ENCODE assay signal across 19 cellular contexts in genomic region chr2:3243804-3244203, GRCh38.
A peak's percentile ranks its signal among the peaks of the same experiment; 100 is the strongest.
DNase-seq lines count a peak whose midpoint lies in the region; ATAC-seq and TF ChIP-seq lines count a peak whose summit lies in the region.
"Had no signal": no experiment of that assay in that cellular context is flagged by ENCODE, and none has a peak within 500 bp of the region (broad histone marks: within the 10 kb centered on the region; RNA-seq: fewer than 3 reads in every experiment).

No MANE protein-coding gene starts in this region.

- H3K4me2 ChIP-seq in OCI-LY1 (ENCODE audit: low read length), result no peak overlapping the region

- H3K27me3 Mint-ChIP-seq in activated CD4-positive, alpha-beta memory T cell treated with anti-CD3 and anti-CD28 coated beads for 36 hours, result no peaks in the 10 kb centered on the region
- no peaks in the 10 kb centered on the region for H3K27me3 Mint-ChIP-seq in activated CD4-positive, alpha-beta memory T cell treated with anti-CD3 and anti-CD28 coated beads, Interleukin-2, amount 10 ng/mL, durations not matched to agents 7 days and 5 days
- H3K27me3 Mint-ChIP-seq: CD4-positive, alpha-beta memory T cell had no signal

- H3K27me3 ChIP-seq in OCI-LY1 (ENCODE audit: insufficient read depth, low read length) (no peaks in the 10 kb centered on the region), upper lobe of right lung (no peaks in the 10 kb centered on the region)
- H3K27me3 ChIP-seq: MG63, Peyer's patch had no signal

- intact Hi-C loops in activated CD4-positive, alpha-beta memory T cell treated with anti-CD3 and anti-CD28 coated beads for 36 hours (cut with micrococcal nuclease), result loop anchor here (2.0 to 5.0 kb wide), 2 partner anchors 33 to 45 kb away; no protein-coding TSS in a partner anchor
- intact Hi-C loops in upper lobe of right lung (cut with DNase I), result no loop called here

- peak overlapping the region; percentile 3 for H3K27ac ChIP-seq in OCI-LY1 (ENCODE audit: low read depth, low read length, poor library complexity, severe bottlenecking)
- no peak overlapping the region for H3K27ac ChIP-seq in upper lobe of right lung
- H3K27ac ChIP-seq: 22Rv1, Peyer's patch had no signal

- no peak for ATAC-seq in left lobe of liver
- ATAC-seq in upper lobe of right lung, result peak; percentile 28
- no peak for ATAC-seq in HG03354 (IDR thresholded peaks at IDR 0.05; ENCODE audit: poor library complexity, severe bottlenecking, unreplicated experiment)
- ATAC-seq: Right ventricle myocardium inferior had no signal

- H3K9ac ChIP-seq in OCI-LY1 (ENCODE audit: low read length), result no peak overlapping the region

- CTCF ChIA-PET in activated CD4-positive, alpha-beta memory T cell treated with anti-CD3 and anti-CD28 coated beads for 36 hours (lab: Charles Lee), result no interaction called here
- CTCF ChIA-PET in activated CD4-positive, alpha-beta memory T cell treated with anti-CD3 and anti-CD28 coated beads, Interleukin-2, amount 10 ng/mL, durations not matched to agents 7 days and 5 days (lab: Charles Lee), result no interaction called here

- no peak overlapping the region for H3K27ac Mint-ChIP-seq in activated CD4-positive, alpha-beta memory T cell treated with anti-CD3 and anti-CD28 coated beads for 36 hours
- no peak overlapping the region for H3K27ac Mint-ChIP-seq in activated CD4-positive, alpha-beta memory T cell treated with anti-CD3 and anti-CD28 coated beads, Interleukin-2, amount 10 ng/mL, durations not matched to agents 7 days and 5 days

- no peak overlapping the region for H2AFZ ChIP-seq in OCI-LY1 (ENCODE audit: low read length)

- H3K36me3 ChIP-seq in OCI-LY1 (ENCODE audit: insufficient read depth, low read length) (peaks cover 4% of the 10 kb centered on the region; the same call in 1 of the 2 replicates), upper lobe of right lung (no peaks in the 10 kb centered on the region)
- H3K36me3 ChIP-seq: HAP-1, MG63, Peyer's patch had no signal

- H3K4me1 ChIP-seq in OCI-LY1 (ENCODE audit: insufficient read depth, low read length, severe bottlenecking) (peaks cover 33% of the 10 kb centered on the region), upper lobe of right lung (peaks cover 5% of the 10 kb centered on the region)
- H3K4me1 ChIP-seq: HAP-1, Peyer's patch had no signal

- peaks cover 5% of the 10 kb centered on the region for H3K9me3 Mint-ChIP-seq in activated CD4-positive, alpha-beta memory T cell treated with anti-CD3 and anti-CD28 coated beads for 36 hours
- peaks cover 2% of the 10 kb centered on the region for H3K9me3 Mint-ChIP-seq in activated CD4-positive, alpha-beta memory T cell treated with anti-CD3 and anti-CD28 coated beads, Interleukin-2, amount 10 ng/mL, durations not matched to agents 7 days and 5 days

- H4K20me1 ChIP-seq in OCI-LY1 (ENCODE audit: insufficient read depth, low read length), result no peaks in the 10 kb centered on the region

- H3K4me3 ChIP-seq in OCI-LY1 (ENCODE audit: low read depth, low read length, poor library complexity, severe bottlenecking) (no peak overlapping the region), upper lobe of right lung (no peak overlapping the region)
- H3K4me3 ChIP-seq: GM12878, HAP-1, MG63, Peyer's patch had no signal

- DNase-seq in activated CD4-positive, alpha-beta memory T cell treated with anti-CD3 and anti-CD28 coated beads for 36 hours, result peak; percentile 24
- DNase-seq in activated CD4-positive, alpha-beta memory T cell treated with anti-CD3 and anti-CD28 coated beads, Interleukin-2, amount 10 ng/mL, durations not matched to agents 7 days and 5 days, result no peak
- DNase-seq in left lobe of liver (ENCODE audit: low spot score), result peak; percentile 15
- no peak for DNase-seq in upper lobe of right lung
- no peak for DNase-seq in NCI-H1048 (lab: John Stamatoyannopoulos, UW)
- DNase-seq in putamen (ENCODE audit: low spot score), result no peak
- DNase-seq: CD4-positive, alpha-beta memory T cell; Kasumi-1; MG63; NCI-H1092; NCI-H1436 treated with DMSO at 0.1 percent for 48 hours; NCI-H2081 treated with DMSO at 0.1 percent for 48 hours; Peyer's patch had no signal

- no peaks in the 10 kb centered on the region for H3K9me3 ChIP-seq in OCI-LY1 (ENCODE audit: low read length)
- no peaks in the 10 kb centered on the region for H3K9me3 ChIP-seq in upper lobe of right lung
- H3K9me3 ChIP-seq: HAP-1, MG63 had no signal

- TF ChIP-seq CTCF in OCI-LY1 (IDR thresholded peaks at IDR 0.05; ENCODE audit: low read length) (no peak), upper lobe of right lung (IDR thresholded peaks at IDR 0.05) (no peak)

- H3F3A ChIP-seq in OCI-LY1 (ENCODE audit: insufficient read depth, low read length), result no peaks in the 10 kb centered on the region

- H3K4me1 Mint-ChIP-seq in activated CD4-positive, alpha-beta memory T cell treated with anti-CD3 and anti-CD28 coated beads for 36 hours (ENCODE audit: low read depth), result peaks cover 30% of the 10 kb centered on the region
- peaks cover 15% of the 10 kb centered on the region for H3K4me1 Mint-ChIP-seq in activated CD4-positive, alpha-beta memory T cell treated with anti-CD3 and anti-CD28 coated beads, Interleukin-2, amount 10 ng/mL, durations not matched to agents 7 days and 5 days

- peak overlapping the region; percentile 26 for H3K4me3 Mint-ChIP-seq in activated CD4-positive, alpha-beta memory T cell treated with anti-CD3 and anti-CD28 coated beads for 36 hours
- no peak overlapping the region for H3K4me3 Mint-ChIP-seq in activated CD4-positive, alpha-beta memory T cell treated with anti-CD3 and anti-CD28 coated beads, Interleukin-2, amount 10 ng/mL, durations not matched to agents 7 days and 5 days

- POLR2A ChIA-PET in activated CD4-positive, alpha-beta memory T cell treated with anti-CD3 and anti-CD28 coated beads for 36 hours (lab: Charles Lee), result interaction anchor here (1.1 to 1.5 kb wide), 2 partner anchors 19 to 21 kb away, joined by 3 to 8 read pairs; no protein-coding TSS in a partner anchor
- POLR2A ChIA-PET in activated CD4-positive, alpha-beta memory T cell treated with anti-CD3 and anti-CD28 coated beads, Interleukin-2, amount 10 ng/mL, durations not matched to agents 7 days and 5 days (lab: Charles Lee), result interaction anchor here (1.7 kb wide), 1 partner anchor 134 kb away, joined by 7 read pairs; the partner anchor contains the start of gene EIPR1

- H3K36me3 Mint-ChIP-seq in activated CD4-positive, alpha-beta memory T cell treated with anti-CD3 and anti-CD28 coated beads for 36 hours, result peaks cover 15% of the 10 kb centered on the region
- peaks cover 10% of the 10 kb centered on the region for H3K36me3 Mint-ChIP-seq in activated CD4-positive, alpha-beta memory T cell treated with anti-CD3 and anti-CD28 coated beads, Interleukin-2, amount 10 ng/mL, durations not matched to agents 7 days and 5 days (ENCODE audit: low read depth)

- H3K79me2 ChIP-seq in OCI-LY1 (ENCODE audit: insufficient read depth, low read length), result no peaks in the 10 kb centered on the region

- H3K9me2 ChIP-seq in OCI-LY1 (ENCODE audit: low read depth, low read length), result no peaks in the 10 kb centered on the region

Comparison
In these comparisons a context has a peak if more than half of its experiments do, and no peak if none do; other contexts are left out.
1. DNase-seq: peak in activated CD4-positive, alpha-beta memory T cell treated with anti-CD3 and anti-CD28 coated beads for 36 hours (single experiment) and left lobe of liver (single experiment); none in activated CD4-positive, alpha-beta memory T cell treated with anti-CD3 and anti-CD28 coated beads, Interleukin-2, amount 10 ng/mL, durations not matched to agents 7 days and 5 days (single experiment), upper lobe of right lung (single experiment), NCI-H1048 (single experiment) and putamen (single experiment).